ENCODE assay signal across 11 cellular contexts in the genomic region with DNA sequence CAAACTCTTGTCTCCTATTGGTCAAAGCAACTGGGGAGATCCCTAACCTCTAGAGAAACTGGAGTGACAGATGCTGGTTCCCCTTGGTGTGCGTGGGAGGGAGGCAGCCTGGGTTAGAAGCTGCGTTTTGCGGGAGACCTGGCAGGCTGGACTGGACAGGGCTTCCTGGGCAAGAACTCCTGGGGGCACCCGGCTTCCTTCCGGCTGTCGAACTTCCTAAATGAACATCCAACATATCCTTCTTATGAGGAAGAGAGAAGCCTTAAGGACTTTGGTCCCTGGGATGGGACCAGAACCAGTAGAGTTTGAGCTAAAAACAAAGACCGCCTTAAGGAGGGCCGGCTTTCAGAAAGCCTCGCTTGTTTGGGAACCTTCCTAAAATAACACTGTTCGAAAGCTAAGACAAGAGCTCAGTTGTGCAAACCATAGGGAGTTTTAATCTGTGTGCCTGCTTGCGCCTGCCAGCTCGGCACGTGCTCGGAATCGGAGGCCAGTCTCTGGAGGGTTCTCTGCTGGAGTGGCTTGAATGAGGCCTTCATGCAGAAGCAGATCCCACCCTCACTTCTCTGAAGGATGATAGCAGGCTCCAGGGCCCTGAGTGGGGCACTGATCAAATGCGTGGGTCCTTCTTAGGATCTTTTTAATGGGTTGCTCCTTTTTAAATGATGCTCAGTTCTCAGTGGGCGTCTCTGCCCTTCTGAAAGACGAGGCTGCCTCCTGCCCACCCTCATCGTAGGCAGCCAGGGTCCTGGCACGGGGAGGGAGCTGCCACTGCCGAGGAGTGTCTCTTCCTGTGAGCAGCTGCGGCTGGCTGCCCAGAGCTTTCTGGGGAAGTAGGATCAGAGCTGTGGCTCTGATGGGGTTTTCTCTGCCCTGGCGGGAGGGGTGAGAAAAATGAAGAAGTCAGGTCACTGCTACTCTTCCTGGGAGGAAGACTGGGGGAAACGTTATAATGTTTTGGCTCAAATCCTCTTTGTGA. TPM values are rescaled to one million over a fixed set of nuclear protein-coding genes. Genes with fewer than 3 reads are reported as not detected.
DNase-seq lines count a peak whose midpoint lies in the region; ATAC-seq, FAIRE-seq and TF ChIP-seq lines count a peak whose summit lies in the region.
"Had no signal": no experiment of that assay in that cellular context is flagged by ENCODE, and none has a peak within 500 bp of the region (broad histone marks: within the 10 kb centered on the region; RNA-seq: fewer than 3 reads in every experiment).

No MANE protein-coding gene starts in this region.

- BruUV-seq in HepG2 (replicated peaks; lab: Mats Ljungman, UMichigan) = no TSS peak

- peaks cover 6% of the 10 kb centered on the region for H3K36me3 Mint-ChIP-seq in central memory CD8-positive, alpha-beta T cell (ENCODE audit: insufficient read depth)
- H3K36me3 Mint-ChIP-seq in memory B cell = no peaks in the 10 kb centered on the region

- intact Hi-C loops in right lobe of liver (cut with DNase I) (no loop called here), HepG2 (cut with micrococcal nuclease; ENCODE audit: unreplicated experiment) (no loop called here)

- H3K27ac ChIP-seq in right lobe of liver = no peak overlapping the region
- H3K27ac ChIP-seq in HepG2 (ENCODE audit: extremely low read length, insufficient read depth, low read length) = no peak overlapping the region
- H3K27ac ChIP-seq: hepatocyte had no signal

- H3K79me2 ChIP-seq in HepG2 (ENCODE audit: insufficient read depth, low read length) = no peaks in the 10 kb centered on the region
- H3K79me2 ChIP-seq: hepatocyte had no signal

- in situ Hi-C loops in HepG2 (cut with HindIII; ENCODE audit: extremely low pct_ligation_motif_present, low pct_unique_long_range_greater_than_20kb) = no loop called here

- H3K27ac Mint-ChIP-seq in central memory CD8-positive, alpha-beta T cell (ENCODE audit: low read depth) = peak overlapping the region; percentile 50
- no peak overlapping the region for H3K27ac Mint-ChIP-seq in memory B cell
- H3K27ac Mint-ChIP-seq: activated T-helper 2 cell treated with anti-CD3 and anti-CD28 coated beads, Interferon-gamma antibody, Interleukin-2, Interleukin-4, amounts not matched to agents 10 μg/mL and 5 μg/mL and 100 μg/mL, durations not matched to agents 14 hours and 24 hours and 36 hours; B cell had no signal

- CTCF ChIA-PET in HepG2 (lab: Yijun Ruan, JAX; ENCODE audit: low intra/inter-chr PET ratio, low total read pairs) = no interaction called here

- H3K4me3 ChIP-seq in right lobe of liver (no peak overlapping the region), HepG2 (replicated peaks in 1 of 3; ENCODE audit: insufficient read depth in 1 of 3, low read depth in 2 of 3, low read length in 3 of 3) (no peak overlapping the region)
- H3K4me3 ChIP-seq: hepatocyte had no signal

- H3K9me3 Mint-ChIP-seq in central memory CD8-positive, alpha-beta T cell = no peaks in the 10 kb centered on the region
- H3K9me3 Mint-ChIP-seq in memory B cell = no peaks in the 10 kb centered on the region
- H3K9me3 Mint-ChIP-seq: activated T-helper 2 cell treated with anti-CD3 and anti-CD28 coated beads, Interferon-gamma antibody, Interleukin-2, Interleukin-4, amounts not matched to agents 10 μg/mL and 5 μg/mL and 100 μg/mL, durations not matched to agents 14 hours and 24 hours and 36 hours had no signal

- H3K4me2 ChIP-seq in HepG2 (ENCODE audit: low read depth, low read length) = no peak overlapping the region
- H3K4me2 ChIP-seq: hepatocyte had no signal

- H3K4me1 ChIP-seq in right lobe of liver (peaks cover 0 to 23% (median 4%) of the 10 kb centered on the region in 4 donors), HepG2 (ENCODE audit: insufficient read depth, low read length) (peaks cover 12% of the 10 kb centered on the region)

- H3K9ac ChIP-seq in HepG2 (ENCODE audit: insufficient read depth, low read depth, low read length) = no peak overlapping the region

- no peak for FAIRE-seq in HepG2 (lab: Jason Lieb, UNC)

- H2AFZ ChIP-seq in HepG2 (ENCODE audit: low read length) = no peak overlapping the region
- H2AFZ ChIP-seq: hepatocyte had no signal

- WGBS in right lobe of liver (ENCODE audit: insufficient coverage, low coverage, low lambda C conversion rate, missing lambda C conversion rate) = 49% methylated on average over 15 of the region's 24 CpGs
- 55% methylated on average over 24 of the region's 24 CpGs for WGBS in HepG2 (ENCODE audit: low lambda C conversion rate)

- TF ChIP-seq EP300 in HepG2 (IDR thresholded peaks at IDR 0.05; ENCODE audit: low read depth in 2 of 2, low read length in 2 of 2) (no peak), HepG2 (CRISPR knock-in tag; IDR thresholded peaks at IDR 0.05; ENCODE audit: borderline replicate concordance) (no peak)

- DNase-seq in right lobe of liver (peak; percentile 38 to 58 (median 39)), HepG2 (ENCODE audit: low spot score) (no peak), memory B cell (ENCODE audit: low spot score in 2 of 2) (no peak), NCI-H345 treated with DMSO at 0.1 percent for 48 hours (lab: John Stamatoyannopoulos, UW; ENCODE audit: unreplicated experiment) (no peak)
- no peak for DNase-seq in central memory CD8-positive, alpha-beta T cell (ENCODE audit: low spot score in 2 of 2)

- H3K27me3 Mint-ChIP-seq in central memory CD8-positive, alpha-beta T cell = peaks cover 20% of the 10 kb centered on the region
- peaks cover 12% of the 10 kb centered on the region for H3K27me3 Mint-ChIP-seq in memory B cell

- no peaks in the 10 kb centered on the region for H3K27me3 ChIP-seq in right lobe of liver
- H3K27me3 ChIP-seq in HepG2 (ENCODE audit: control insufficient read depth in 1 of 2, insufficient read depth in 2 of 2, low read length in 2 of 2) = peaks cover 7 to 65% of the 10 kb centered on the region in 2 experiments
- H3K27me3 ChIP-seq: hepatocyte had no signal

- H3K9me3 ChIP-seq in right lobe of liver (no peaks in the 10 kb centered on the region), HepG2 (ENCODE audit: low read length) (no peaks in the 10 kb centered on the region)

- TF ChIP-seq RAD21 in HepG2 (CRISPR knock-in tag; IDR thresholded peaks at IDR 0.05) = no peak

- TF ChIP-seq CTCF in right lobe of liver (IDR thresholded peaks at IDR 0.05) = no peak
- no peak for TF ChIP-seq CTCF in HepG2 (CRISPR knock-in tag; IDR thresholded peaks at IDR 0.05)

- peak overlapping the region; percentile 52 for H3K4me3 Mint-ChIP-seq in central memory CD8-positive, alpha-beta T cell
- H3K4me3 Mint-ChIP-seq in memory B cell = no peak overlapping the region
- H3K4me3 Mint-ChIP-seq: B cell had no signal

- TF ChIP-seq POLR2A in right lobe of liver (IDR thresholded peaks at IDR 0.05) (no peak), HepG2 (IDR thresholded peaks at IDR 0.05; ENCODE audit: insufficient read depth in 1 of 2, low read depth in 2 of 2, low read length in 2 of 2) (no peak)

- peaks cover 13% of the 10 kb centered on the region for H3K4me1 Mint-ChIP-seq in central memory CD8-positive, alpha-beta T cell
- H3K4me1 Mint-ChIP-seq in memory B cell = peaks cover 3% of the 10 kb centered on the region
- H3K4me1 Mint-ChIP-seq: B cell had no signal

- ATAC-seq in right lobe of liver (peak; percentile 28 to 54 (median 34)), HepG2 (no peak), memory B cell (ENCODE audit: low read depth) (peak; percentile 31), HG03469 (IDR thresholded peaks at IDR 0.05; ENCODE audit: unreplicated experiment) (no peak), GM21528 (IDR thresholded peaks at IDR 0.05; ENCODE audit: low FRiP score, unreplicated experiment) (no peak), GM21381 (IDR thresholded peaks at IDR 0.05; ENCODE audit: unreplicated experiment) (no peak)
- ATAC-seq in central memory CD8-positive, alpha-beta T cell (replicated peaks; ENCODE audit: extremely low read depth, poor library complexity, severe bottlenecking) = no peak

- H3K36me3 ChIP-seq in right lobe of liver (no peaks in the 10 kb centered on the region), HepG2 (replicated peaks in 1 of 2; ENCODE audit: control insufficient read depth in 1 of 2, insufficient read depth in 2 of 2, low read length in 2 of 2) (no peaks in the 10 kb centered on the region)

- POLR2A ChIA-PET in HepG2 (lab: Yijun Ruan, JAX) = no interaction called here

- H4K20me1 ChIP-seq in HepG2 (ENCODE audit: insufficient read depth, low read length) = no peaks in the 10 kb centered on the region

RNA-seq across cellular contexts. Expression of a gene that starts 30.8 kb away (rescaled TPM):
- total RNA-seq in right lobe of liver (under 1 TPM; 0.12 to 0.61 (median 0.34) TPM), HepG2 (2016; rRNA removed; fragmentation: Illumina TruSeq; extraction: Trizol) (not detected in 2 replicates)
- not detected in 2 replicates for total RNA-seq in HepG2 (2016; cell fraction: cytosol; rRNA removed; fragmentation: Illumina TruSeq; extraction: Trizol; ENCODE audit: low read depth)
- total RNA-seq in HepG2 (2016; cell fraction: insoluble cytoplasmic fraction; rRNA removed; fragmentation: Illumina TruSeq; extraction: Trizol) = not detected in 2 replicates
- total RNA-seq in HepG2 (2016; cell fraction: membrane; rRNA removed; fragmentation: Illumina TruSeq; extraction: Trizol) = not detected in 2 replicates
- total RNA-seq in HepG2 (2016; cell fraction: nucleus; rRNA removed; fragmentation: Illumina TruSeq; extraction: Trizol) = not detected in 2 replicates
- polyA plus RNA-seq in HepG2 (2011; rRNA removed) = not detected in 2 replicates
- not detected in 2 replicates for polyA plus RNA-seq in HepG2 (2011; cell fraction: cytosol; rRNA removed)
- not detected in 2 replicates for polyA plus RNA-seq in HepG2 (2011; cell fraction: nucleus; rRNA removed)
- not detected in 2 replicates for polyA plus RNA-seq in HepG2 (2012)
- not detected in 2 replicates for polyA plus RNA-seq in HepG2 (2016; cell fraction: cytosol; fragmentation: Illumina TruSeq; extraction: Trizol; ENCODE audit: low read depth)
- polyA plus RNA-seq in HepG2 (2016; cell fraction: insoluble cytoplasmic fraction; fragmentation: Illumina TruSeq; extraction: Trizol; ENCODE audit: low read depth) = not detected in 2 replicates
- polyA plus RNA-seq in HepG2 (2016; cell fraction: membrane; fragmentation: Illumina TruSeq; extraction: Trizol; ENCODE audit: low read depth) = not detected in 2 replicates
- polyA plus RNA-seq in HepG2 (2016; cell fraction: nucleus; fragmentation: Illumina TruSeq; extraction: Trizol; ENCODE audit: insufficient read depth, low read depth) = not detected in 2 replicates
- 39.7 TPM in 1 of 2 replicates, not detected in the other for polyA minus RNA-seq in HepG2 (2011; rRNA and poly(A)+ RNA removed; ENCODE audit: low replicate concordance)
- polyA minus RNA-seq in HepG2 (2011; cell fraction: cytosol; rRNA and poly(A)+ RNA removed) = 0.20 TPM in 1 of 2 replicates, not detected in the other
- 0.26 TPM in 1 of 2 replicates, not detected in the other for polyA minus RNA-seq in HepG2 (2011; cell fraction: nucleus; rRNA and poly(A)+ RNA removed)
- total RNA-seq: B cell had no signal

Comparison
In these comparisons a context has a peak if more than half of its experiments do, and no peak if none do; other contexts are left out.
1. ATAC-seq: peak in right lobe of liver (4 of 4) and memory B cell (single experiment); none in HepG2 (single experiment), central memory CD8-positive, alpha-beta T cell (single experiment), HG03469 (single experiment), GM21528 (single experiment) and GM21381 (single experiment).
2. DNase-seq: peak in right lobe of liver (3 of 3); none in HepG2 (single experiment), central memory CD8-positive, alpha-beta T cell (0 of 2), memory B cell (0 of 2) and NCI-H345 treated with DMSO at 0.1 percent for 48 hours (single experiment).